1 cellular context compared by ENCODE assay signal in the genomic region with DNA sequence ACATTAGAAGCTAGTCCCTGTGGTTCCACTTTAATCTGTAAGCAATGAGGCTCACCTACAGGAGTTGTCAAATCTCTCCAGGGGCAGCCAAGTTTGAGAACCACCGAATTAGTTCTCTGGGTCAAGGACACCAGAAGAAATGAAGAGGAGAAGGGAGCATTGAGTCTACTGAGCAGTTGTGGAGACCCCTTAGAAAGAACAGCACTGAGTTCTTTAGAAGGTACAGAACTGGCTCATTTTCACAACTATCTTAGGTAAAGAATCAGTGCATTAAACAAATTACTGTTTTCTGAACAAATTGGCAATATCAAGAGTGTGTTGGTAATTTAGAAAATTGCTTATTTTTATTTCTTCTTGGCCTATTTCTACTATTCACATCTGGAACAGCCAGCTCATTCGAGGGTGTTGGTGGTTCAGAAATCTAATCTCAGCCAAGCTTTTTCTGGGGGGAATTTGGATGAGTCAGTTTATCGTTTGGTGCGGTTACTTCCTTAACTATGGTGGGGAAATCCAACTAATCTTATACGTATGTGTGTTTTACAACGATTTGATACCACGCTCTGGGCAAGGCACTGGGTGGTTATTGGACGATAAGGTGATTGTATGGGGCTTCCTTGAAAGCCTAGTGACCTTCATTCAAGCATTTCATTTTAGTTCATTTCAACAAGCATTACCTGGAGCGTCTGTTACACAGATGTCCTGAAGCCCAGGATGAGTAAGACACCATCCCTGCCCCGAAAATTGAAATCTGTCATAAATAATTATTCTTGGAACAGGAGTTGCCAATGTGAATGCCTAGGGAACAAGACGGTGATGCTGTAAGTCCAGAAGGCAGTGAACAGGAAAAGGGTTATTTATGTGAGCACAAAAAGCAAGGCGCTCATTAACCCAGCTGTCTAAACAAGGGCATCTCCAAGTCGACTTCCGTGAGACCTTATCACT.
TF ChIP-seq lines count a peak whose summit lies in the region.

No MANE protein-coding gene starts in this region.

TF ChIP-seq in WTC11, 78 proteins besides CTCF, POLR2A, EP300 and RAD21 (continued from another document):
- no peak for TF ChIP-seq ZSCAN18 (CRISPR knock-in tag; IDR thresholded peaks at IDR 0.05)
- no peak for TF ChIP-seq CDX4 (CRISPR knock-in tag; IDR thresholded peaks at IDR 0.05; ENCODE audit: borderline replicate concordance)
- no peak for TF ChIP-seq IRF2 (CRISPR knock-in tag; IDR thresholded peaks at IDR 0.05; ENCODE audit: borderline replicate concordance, low read depth)
- TF ChIP-seq ZNF219 (CRISPR knock-in tag; IDR thresholded peaks at IDR 0.05; ENCODE audit: borderline replicate concordance) = no peak
- no peak for TF ChIP-seq JUN (CRISPR knock-in tag; IDR thresholded peaks at IDR 0.05)
- TF ChIP-seq, protein P1, sequence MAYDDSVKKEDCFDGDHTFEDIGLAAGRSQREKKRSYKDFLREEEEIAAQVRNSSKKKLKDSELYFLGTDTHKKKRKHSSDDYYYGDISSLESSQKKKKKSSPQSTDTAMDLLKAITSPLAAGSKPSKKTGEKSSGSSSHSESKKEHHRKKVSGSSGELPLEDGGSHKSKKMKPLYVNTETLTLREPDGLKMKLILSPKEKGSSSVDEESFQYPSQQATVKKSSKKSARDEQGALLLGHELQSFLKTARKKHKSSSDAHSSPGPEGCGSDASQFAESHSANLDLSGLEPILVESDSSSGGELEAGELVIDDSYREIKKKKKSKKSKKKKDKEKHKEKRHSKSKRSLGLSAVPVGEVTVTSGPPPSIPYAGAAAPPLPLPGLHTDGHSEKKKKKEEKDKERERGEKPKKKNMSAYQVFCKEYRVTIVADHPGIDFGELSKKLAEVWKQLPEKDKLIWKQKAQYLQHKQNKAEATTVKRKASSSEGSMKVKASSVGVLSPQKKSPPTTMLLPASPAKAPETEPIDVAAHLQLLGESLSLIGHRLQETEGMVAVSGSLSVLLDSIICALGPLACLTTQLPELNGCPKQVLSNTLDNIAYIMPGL (CRISPR knock-in tag; IDR thresholded peaks at IDR 0.05) = no peak
- no peak for TF ChIP-seq ETV6 (CRISPR knock-in tag; IDR thresholded peaks at IDR 0.05)
- no peak for TF ChIP-seq SMAD3 (CRISPR knock-in tag; IDR thresholded peaks at IDR 0.05; ENCODE audit: borderline replicate concordance)
- TF ChIP-seq CREB1 (CRISPR knock-in tag; IDR thresholded peaks at IDR 0.05) = no peak
- TF ChIP-seq, protein P2, sequence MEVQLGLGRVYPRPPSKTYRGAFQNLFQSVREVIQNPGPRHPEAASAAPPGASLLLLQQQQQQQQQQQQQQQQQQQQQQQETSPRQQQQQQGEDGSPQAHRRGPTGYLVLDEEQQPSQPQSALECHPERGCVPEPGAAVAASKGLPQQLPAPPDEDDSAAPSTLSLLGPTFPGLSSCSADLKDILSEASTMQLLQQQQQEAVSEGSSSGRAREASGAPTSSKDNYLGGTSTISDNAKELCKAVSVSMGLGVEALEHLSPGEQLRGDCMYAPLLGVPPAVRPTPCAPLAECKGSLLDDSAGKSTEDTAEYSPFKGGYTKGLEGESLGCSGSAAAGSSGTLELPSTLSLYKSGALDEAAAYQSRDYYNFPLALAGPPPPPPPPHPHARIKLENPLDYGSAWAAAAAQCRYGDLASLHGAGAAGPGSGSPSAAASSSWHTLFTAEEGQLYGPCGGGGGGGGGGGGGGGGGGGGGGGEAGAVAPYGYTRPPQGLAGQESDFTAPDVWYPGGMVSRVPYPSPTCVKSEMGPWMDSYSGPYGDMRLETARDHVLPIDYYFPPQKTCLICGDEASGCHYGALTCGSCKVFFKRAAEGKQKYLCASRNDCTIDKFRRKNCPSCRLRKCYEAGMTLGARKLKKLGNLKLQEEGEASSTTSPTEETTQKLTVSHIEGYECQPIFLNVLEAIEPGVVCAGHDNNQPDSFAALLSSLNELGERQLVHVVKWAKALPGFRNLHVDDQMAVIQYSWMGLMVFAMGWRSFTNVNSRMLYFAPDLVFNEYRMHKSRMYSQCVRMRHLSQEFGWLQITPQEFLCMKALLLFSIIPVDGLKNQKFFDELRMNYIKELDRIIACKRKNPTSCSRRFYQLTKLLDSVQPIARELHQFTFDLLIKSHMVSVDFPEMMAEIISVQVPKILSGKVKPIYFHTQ (CRISPR knock-in tag; IDR thresholded peaks at IDR 0.05) = no peak
- no peak for TF ChIP-seq SMAD4 (CRISPR knock-in tag; IDR thresholded peaks at IDR 0.05)
- TF ChIP-seq ATF1 (CRISPR knock-in tag; IDR thresholded peaks at IDR 0.05) = no peak
